ENCODE assay signal across 21 cellular contexts in the genomic region with DNA sequence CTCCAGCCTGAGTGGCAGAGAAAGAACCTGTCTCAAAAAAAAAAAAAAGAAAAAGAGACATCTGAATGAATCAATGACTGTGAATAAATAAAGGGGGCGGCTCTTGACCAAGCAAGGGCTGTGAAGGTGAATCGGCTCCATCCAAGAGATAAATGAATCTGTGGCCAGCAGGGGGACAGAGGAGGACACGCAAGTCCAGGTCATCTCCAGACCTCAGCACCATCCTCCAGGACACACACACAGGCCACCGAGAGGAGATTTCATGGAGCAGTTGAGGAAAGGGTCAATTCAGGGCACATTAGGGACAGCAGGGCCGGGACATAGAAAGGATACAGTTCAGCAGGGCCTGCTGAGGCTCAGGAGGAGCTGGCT. TPM values are rescaled to one million over a fixed set of nuclear protein-coding genes. Genes with fewer than 3 reads are reported as not detected.
DNase-seq lines count a peak whose midpoint lies in the region; ATAC-seq and TF ChIP-seq lines count a peak whose summit lies in the region.
"Had no signal": no experiment of that assay in that cellular context is flagged by ENCODE, and none has a peak within 500 bp of the region (broad histone marks: within the 10 kb centered on the region; RNA-seq: fewer than 3 reads in every experiment).

No MANE protein-coding gene starts in this region.

- H3F3A ChIP-seq in GM23338 (replicated peaks; ENCODE audit: low read depth) (no peaks in the 10 kb centered on the region), neural progenitor cell (ENCODE audit: low read depth) (no peaks in the 10 kb centered on the region)

- no peaks in the 10 kb centered on the region for H3K79me2 ChIP-seq in GM23338 (replicated peaks; ENCODE audit: insufficient read depth)
- no peaks in the 10 kb centered on the region for H3K79me2 ChIP-seq in neural progenitor cell (ENCODE audit: low read depth)

- ATAC-seq in GM23338 (0 out of 3 replicates have a peak, but pooled peaks have one; percentile 42), RWPE2 (ENCODE audit: low read depth) (0 out of 3 replicates have a peak, but pooled peaks have one; percentile 31), GM18907 (IDR thresholded peaks at IDR 0.05; ENCODE audit: unreplicated experiment) (no peak), HG03108 (IDR thresholded peaks at IDR 0.05; ENCODE audit: unreplicated experiment) (no peak)
- ATAC-seq: activated CD4-positive, CD25-positive, alpha-beta regulatory T cell treated with anti-CD3 and anti-CD28 coated beads, Interleukin-2, amount 50 U/mL, for 24 hours; activated CD8-positive, alpha-beta T cell treated with anti-CD3 and anti-CD28 coated beads for 36 hours; left lung; upper lobe of right lung had no signal

- H3K9ac ChIP-seq in neural progenitor cell: no peak overlapping the region

- H3K4me2 ChIP-seq in GM23338 (no peak overlapping the region), neural progenitor cell (no peak overlapping the region)

- H3K27ac Mint-ChIP-seq in GM23338: no peak overlapping the region
- H3K27ac Mint-ChIP-seq in endothelial cell (ENCODE audit: unreplicated experiment): no peak overlapping the region
- H3K27ac Mint-ChIP-seq in neural progenitor cell: peak overlapping the region; percentile 78
- no peak overlapping the region for H3K27ac Mint-ChIP-seq in type B pancreatic cell
- H3K27ac Mint-ChIP-seq: activated CD8-positive, alpha-beta T cell treated with anti-CD3 and anti-CD28 coated beads for 36 hours had no signal

- 0 out of 2 replicates have a peak, but pooled peaks cover 7% of the 10 kb centered on the region for H3K9me2 ChIP-seq in GM23338 (ENCODE audit: insufficient read depth)

- H3K4me3 ChIP-seq in GM23338: no peak overlapping the region
- no peak overlapping the region for H3K4me3 ChIP-seq in RWPE2 (ENCODE audit: severe bottlenecking)
- H3K4me3 ChIP-seq in neural progenitor cell: no peak overlapping the region
- H3K4me3 ChIP-seq: cardiac muscle cell, dorsolateral prefrontal cortex, left lung, Peyer's patch, upper lobe of right lung had no signal

- no peaks in the 10 kb centered on the region for H4K20me1 ChIP-seq in GM23338 (replicated peaks; ENCODE audit: insufficient read depth)
- no peaks in the 10 kb centered on the region for H4K20me1 ChIP-seq in neural progenitor cell (ENCODE audit: low read depth)

- H3K4me1 ChIP-seq in GM23338 (ENCODE audit: insufficient read depth) (no peaks in the 10 kb centered on the region), RWPE2 (ENCODE audit: insufficient read depth, poor library complexity, severe bottlenecking) (no peaks in the 10 kb centered on the region), neural progenitor cell (peaks cover 5% of the 10 kb centered on the region)
- H3K4me1 ChIP-seq: left lung, Peyer's patch, upper lobe of right lung had no signal

- peak; percentile 38 for DNase-seq in GM23338 (ENCODE audit: low spot score)
- no peak for DNase-seq in RWPE2 (ENCODE audit: low spot score)
- no peak for DNase-seq in endothelial cell (ENCODE audit: low spot score)
- no peak for DNase-seq in neural progenitor cell (ENCODE audit: low spot score)
- no peak for DNase-seq in type B pancreatic cell (ENCODE audit: extremely low spot score, unreplicated experiment)
- DNase-seq in foreskin melanocyte: no peak
- DNase-seq: activated CD8-positive, alpha-beta T cell treated with anti-CD3 and anti-CD28 coated beads for 36 hours; activated naive CD4-positive, alpha-beta T cell treated with Interleukin-2 at 50 U/mL for 16 hours; activated T-cell treated with anti-CD3 and anti-CD28 coated beads, Interleukin-2, amount 50 U/mL, for 1 hour; amygdala; dorsolateral prefrontal cortex; NCI-H1694 treated with DMSO at 0.1 percent for 48 hours; NCI-H2227 treated with DMSO at 0.1 percent for 48 hours; Peyer's patch; stimulated activated CD4-positive, alpha-beta T cell treated with anti-CD3 and anti-CD28 coated beads, Interleukin-4, amount 100 ng/mL, for 4 hours; upper lobe of right lung had no signal

- no peaks in the 10 kb centered on the region for H3K36me3 ChIP-seq in GM23338 (ENCODE audit: insufficient read depth)
- no peaks in the 10 kb centered on the region for H3K36me3 ChIP-seq in RWPE2 (ENCODE audit: low read depth)
- no peaks in the 10 kb centered on the region for H3K36me3 ChIP-seq in neural progenitor cell
- H3K36me3 ChIP-seq: cardiac muscle cell, left lung, Peyer's patch, upper lobe of right lung had no signal

- no peaks in the 10 kb centered on the region for H3K9me3 Mint-ChIP-seq in GM23338
- H3K9me3 Mint-ChIP-seq in endothelial cell (ENCODE audit: unreplicated experiment): no peaks in the 10 kb centered on the region
- no peaks in the 10 kb centered on the region for H3K9me3 Mint-ChIP-seq in neural progenitor cell
- no peaks in the 10 kb centered on the region for H3K9me3 Mint-ChIP-seq in type B pancreatic cell
- H3K9me3 Mint-ChIP-seq: activated CD8-positive, alpha-beta T cell treated with anti-CD3 and anti-CD28 coated beads for 36 hours had no signal

- H3K9me3 ChIP-seq in RWPE2 (ENCODE audit: severe bottlenecking) (no peaks in the 10 kb centered on the region), neural progenitor cell (ENCODE audit: low read depth) (no peaks in the 10 kb centered on the region)
- H3K9me3 ChIP-seq: left lung, Peyer's patch, upper lobe of right lung had no signal

- H3K27me3 ChIP-seq in GM23338 (ENCODE audit: insufficient read depth) (no peaks in the 10 kb centered on the region), RWPE2 (ENCODE audit: insufficient read depth, poor library complexity, severe bottlenecking) (no peaks in the 10 kb centered on the region), neural progenitor cell (no peaks in the 10 kb centered on the region)
- H3K27me3 ChIP-seq: cardiac muscle cell, Peyer's patch, upper lobe of right lung had no signal

- H3K27me3 Mint-ChIP-seq in GM23338 (ENCODE audit: insufficient read depth, low read depth, poor library complexity): no peaks in the 10 kb centered on the region
- peaks cover 2% of the 10 kb centered on the region for H3K27me3 Mint-ChIP-seq in endothelial cell (ENCODE audit: unreplicated experiment)
- peaks cover 6% of the 10 kb centered on the region for H3K27me3 Mint-ChIP-seq in neural progenitor cell (ENCODE audit: insufficient read depth, low read depth)
- H3K27me3 Mint-ChIP-seq in type B pancreatic cell: no peaks in the 10 kb centered on the region
- H3K27me3 Mint-ChIP-seq: activated CD8-positive, alpha-beta T cell treated with anti-CD3 and anti-CD28 coated beads for 36 hours had no signal

- peak in 1 of 2 experiments; percentile 34; a peak in 3 of 4 replicates for TF ChIP-seq CTCF in GM23338 (conservative IDR thresholded peaks at IDR 0.05; ENCODE audit: low read depth in 2 of 2)
- no peak for TF ChIP-seq CTCF in RWPE2 (IDR thresholded peaks at IDR 0.05; ENCODE audit: poor library complexity, severe bottlenecking)
- peak; percentile 14 for TF ChIP-seq CTCF in endothelial cell (IDR thresholded peaks at IDR 0.05; ENCODE audit: unreplicated experiment)
- TF ChIP-seq CTCF in neural progenitor cell (IDR thresholded peaks at IDR 0.05): peak; percentile 34
- no peak for TF ChIP-seq CTCF in type B pancreatic cell (conservative IDR thresholded peaks at IDR 0.05)

- H2AFZ ChIP-seq in GM23338: no peak overlapping the region
- no peak overlapping the region for H2AFZ ChIP-seq in neural progenitor cell (replicated peaks)

- H3K36me3 Mint-ChIP-seq in GM23338 (ENCODE audit: low read depth) (no peaks in the 10 kb centered on the region), endothelial cell (ENCODE audit: low read depth, unreplicated experiment) (no peaks in the 10 kb centered on the region), neural progenitor cell (no peaks in the 10 kb centered on the region), type B pancreatic cell (no peaks in the 10 kb centered on the region)

- H3K4me3 Mint-ChIP-seq in GM23338 (no peak overlapping the region), endothelial cell (ENCODE audit: unreplicated experiment) (no peak overlapping the region), neural progenitor cell (no peak overlapping the region), type B pancreatic cell (no peak overlapping the region)
- H3K4me3 Mint-ChIP-seq: activated CD8-positive, alpha-beta T cell treated with anti-CD3 and anti-CD28 coated beads for 36 hours had no signal

- H3K4me1 Mint-ChIP-seq in GM23338 (no peaks in the 10 kb centered on the region), endothelial cell (ENCODE audit: unreplicated experiment) (no peaks in the 10 kb centered on the region), neural progenitor cell (peaks cover 2% of the 10 kb centered on the region), type B pancreatic cell (ENCODE audit: unreplicated experiment) (no peaks in the 10 kb centered on the region)

- no peak overlapping the region for H3K27ac ChIP-seq in GM23338 (ENCODE audit: low read depth)
- no peak overlapping the region for H3K27ac ChIP-seq in RWPE2 (ENCODE audit: poor library complexity, severe bottlenecking)
- H3K27ac ChIP-seq in neural progenitor cell: peak overlapping the region; percentile 54
- H3K27ac ChIP-seq: cardiac muscle cell, dorsolateral prefrontal cortex, left lung, Peyer's patch, upper lobe of right lung had no signal

TF ChIP-seq in GM23338, 12 proteins besides CTCF, POLR2A, EP300 and RAD21 (continues in another document):
- TF ChIP-seq NANOG (IDR thresholded peaks at IDR 0.05; ENCODE audit: borderline replicate concordance) (no peak), JUNB (IDR thresholded peaks at IDR 0.05; ENCODE audit: unreplicated experiment) (no peak), ZNF114 (CRISPR knock-in tag; IDR thresholded peaks at IDR 0.05) (no peak), EZH2 (IDR thresholded peaks at IDR 0.05; ENCODE audit: low read depth, unreplicated experiment) (no peak)

RNA-seq across cellular contexts. Expression of a gene that starts 21.6 kb away (rescaled TPM):
- total RNA-seq in GM23338 (2014; rRNA removed; shearing (Covaris generic)): 1.0 and 1.1 TPM in 2 replicates
- 0.50 and 0.66 TPM in 2 replicates for polyA plus RNA-seq in GM23338 (2016; fragmentation: Nextera tagmentation; extraction: Ambion mirVana)
- total RNA-seq in endothelial cell (ENCODE audit: unreplicated experiment): 7.0 TPM
- 0.56 and 2.8 TPM in 2 replicates for total RNA-seq in neural progenitor cell (ENCODE audit: low replicate concordance)
- 2.1 and 3.1 TPM in 2 replicates for total RNA-seq in type B pancreatic cell (ENCODE audit: low replicate concordance)
- total RNA-seq: activated CD8-positive, alpha-beta T cell treated with anti-CD3 and anti-CD28 coated beads for 36 hours had no signal

Comparison
In these comparisons a context has a peak if more than half of its experiments do, and no peak if none do; other contexts are left out.
1. ATAC-seq: peak in GM23338 (single experiment) and RWPE2 (single experiment); none in GM18907 (single experiment) and HG03108 (single experiment).
2. CTCF ChIP-seq: peak in endothelial cell (single experiment) and neural progenitor cell (single experiment); none in RWPE2 (single experiment) and type B pancreatic cell (single experiment).